8 cellular contexts compared by ENCODE assay signal in genomic region chr7:148932-149855, GRCh38. TPM values are rescaled to one million over a fixed set of nuclear protein-coding genes. Genes with fewer than 3 reads are reported as not detected.
DNase-seq lines count a peak whose midpoint lies in the region; ATAC-seq lines count a peak whose summit lies in the region.

No MANE protein-coding gene starts in this region.

- H3K56ac ChIP-seq in mesendoderm (ENCODE audit: low read length) = peak overlapping the region; percentile 98

- H2BK15ac ChIP-seq in mesendoderm (replicated peaks; ENCODE audit: low read depth) = no peak overlapping the region

- no peaks in the 10 kb centered on the region for H3K27me3 ChIP-seq in endocrine pancreas (ENCODE audit: control insufficient read depth, insufficient read depth, low read length)
- H3K27me3 ChIP-seq in mesendoderm (ENCODE audit: insufficient read depth, low read length, poor library complexity) = no peaks in the 10 kb centered on the region

- H3K9me3 ChIP-seq in endocrine pancreas (ENCODE audit: control insufficient read depth, low read length) = no peaks in the 10 kb centered on the region

- H3K4me3 ChIP-seq in endocrine pancreas (ENCODE audit: control insufficient read depth, insufficient read depth, low read length) = peak overlapping the region; percentile 82
- peak overlapping the region; percentile 61 for H3K4me3 ChIP-seq in mesendoderm (ENCODE audit: low read length)

- H3K4me1 ChIP-seq in endocrine pancreas (ENCODE audit: control insufficient read depth, insufficient read depth, low read length) (no peaks in the 10 kb centered on the region), mesendoderm (ENCODE audit: control insufficient read depth, low read depth, low read length) (no peaks in the 10 kb centered on the region)

- peak overlapping the region; percentile 52 for H3K18ac ChIP-seq in mesendoderm (ENCODE audit: low read length)

- peak overlapping the region; percentile 63 for H3K9ac ChIP-seq in endocrine pancreas (ENCODE audit: control insufficient read depth, insufficient read depth, low read length)
- H3K9ac ChIP-seq in mesendoderm (ENCODE audit: low read length) = peak overlapping the region; percentile 91

- H3K4me2 ChIP-seq in mesendoderm (ENCODE audit: low read length) = peak overlapping the region; percentile 69

- peak overlapping the region; percentile 79 for H3K27ac ChIP-seq in mesendoderm (ENCODE audit: low read depth, low read length)

- H3K23ac ChIP-seq in mesendoderm (ENCODE audit: low read length) = no peak overlapping the region

- H4K8ac ChIP-seq in mesendoderm (ENCODE audit: low read depth, low read length) = peak overlapping the region; percentile 96

- no peaks in the 10 kb centered on the region for H3K79me1 ChIP-seq in mesendoderm (ENCODE audit: low read length)

- no CpG with 5 or more reads among the region's 78 CpGs for WGBS in mesendoderm (ENCODE audit: extremely low coverage, insufficient coverage, low lambda C conversion rate)

- ATAC-seq in GM21367 (IDR thresholded peaks at IDR 0.05; ENCODE audit: unreplicated experiment) = peak; percentile 91

- H2AK5ac ChIP-seq in mesendoderm (ENCODE audit: low read length) = no peak overlapping the region

- no peaks in the 10 kb centered on the region for H3K36me3 ChIP-seq in endocrine pancreas (ENCODE audit: control insufficient read depth, insufficient read depth, low read length)
- H3K36me3 ChIP-seq in mesendoderm (ENCODE audit: control insufficient read depth, insufficient read depth, low read length) = no peaks in the 10 kb centered on the region

- no peaks in the 10 kb centered on the region for H3K79me2 ChIP-seq in mesendoderm (ENCODE audit: control insufficient read depth, insufficient read depth, low read length)

- no peak overlapping the region for H4K5ac ChIP-seq in mesendoderm (ENCODE audit: low read length)

- DNase-seq in COR-L47 (lab: John Stamatoyannopoulos, UW) (peak; percentile 99), HT1080 (ENCODE audit: low read depth) (peak; percentile 98), NOMO-1 treated with dmso at 0.1 percent for 144 hours (lab: John Stamatoyannopoulos, UW; ENCODE audit: unreplicated experiment) (peak; percentile 98), mesendoderm (peak; percentile 99)
- peak; percentile 95 for DNase-seq in activated CD8-positive, alpha-beta memory T cell treated with anti-CD3 and anti-CD28 coated beads, Interleukin-2, amount 50 U/mL, for 1 hour (ENCODE audit: extremely low read depth)
- peak; percentile 96 for DNase-seq in stimulated activated CD8-positive, alpha-beta memory T cell treated with anti-CD3 and anti-CD28 coated beads, Interleukin-12 subunit alpha, Interleukin-12 subunit beta, amount 100 ng/mL, for 4 hours (ENCODE audit: low read depth)

- no peak overlapping the region for H2BK120ac ChIP-seq in mesendoderm (ENCODE audit: low read depth, low read length)

- H3K4ac ChIP-seq in mesendoderm (ENCODE audit: low read depth, low read length) = peak overlapping the region; percentile 85

- peak overlapping the region; percentile 91 for H2BK5ac ChIP-seq in mesendoderm (ENCODE audit: low read length)

RNA-seq across cellular contexts. Expression of gene FAM20C, which starts 43.2 kb away (rescaled TPM):
- total RNA-seq in HT1080 (2014; rRNA removed; shearing (Covaris generic)) = 24.0 and 31.3 TPM in 2 replicates
- polyA plus RNA-seq in HT1080 (2015; cell fraction: cytosol; rRNA removed) = 93.0 and 93.5 TPM in 2 replicates
- polyA plus RNA-seq in HT1080 (2015; cell fraction: nucleus; rRNA removed) = 76.3 and 88.7 TPM in 2 replicates
- polyA plus RNA-seq in mesendoderm (2013, experiment 1 of 2) = 14.5 TPM
- polyA plus RNA-seq in mesendoderm (2013, experiment 2 of 2) = 15.4 TPM

Comparison
In these comparisons a context has a peak if more than half of its experiments do, and no peak if none do; other contexts are left out.
1. Peak in every context shown above with its lines: DNase-seq, ATAC-seq, H3K4me3 ChIP-seq and H3K27ac ChIP-seq.